8 cellular contexts compared by ENCODE assay signal in genomic region chr19:46856062-46857022, GRCh38. TPM values are rescaled to one million over a fixed set of nuclear protein-coding genes. Genes with fewer than 3 reads are reported as not detected.
DNase-seq lines count a peak whose midpoint lies in the region; ATAC-seq and TF ChIP-seq lines count a peak whose summit lies in the region.

No MANE protein-coding gene starts in this region.

- ATAC-seq in HG03066 (IDR thresholded peaks at IDR 0.05; ENCODE audit: low read depth, unreplicated experiment) = peak; percentile 48

- TF ChIP-seq CTCF in GM12873 (IDR thresholded peaks at IDR 0.05; ENCODE audit: insufficient read depth, low read depth, low read length, missing control alignments) (peak; percentile 77), kidney epithelial cell (IDR thresholded peaks at IDR 0.05; ENCODE audit: insufficient read depth, low read length, poor library complexity, severe bottlenecking) (peak; percentile 93)

- no peaks in the 10 kb centered on the region for H3K36me3 ChIP-seq in kidney epithelial cell (ENCODE audit: control insufficient read depth, insufficient read depth, low read length)

- peak overlapping the region; percentile 12 for H3K4me3 ChIP-seq in kidney epithelial cell (ENCODE audit: low read depth, low read length)

- H3K27me3 ChIP-seq in kidney epithelial cell (ENCODE audit: control insufficient read depth, insufficient read depth, low read length) = no peaks in the 10 kb centered on the region

- DNase-seq in NCI-H510A treated with DMSO at 0.1 percent for 48 hours (lab: John Stamatoyannopoulos, UW) (peak; percentile 96), cerebellum (ENCODE audit: low spot score) (peak; percentile 98), kidney epithelial cell (ENCODE audit: low read depth) (peak; percentile 77), NCI-H1105 (lab: John Stamatoyannopoulos, UW) (no peak)
- peak; percentile 85 to 88 for DNase-seq in activated CD4-positive, alpha-beta T cell treated with anti-CD3 and anti-CD28 coated beads for 24 hours (ENCODE audit: low read depth in 2 of 2)
- peak; percentile 87 to 90 for DNase-seq in stimulated activated CD4-positive, alpha-beta T cell treated with anti-CD3 and anti-CD28 coated beads, Interleukin-15, amount 100 ng/mL, for 48 hours (ENCODE audit: low read depth in 2 of 2)

RNA-seq across cellular contexts. Expression of gene ARHGAP35, which starts 4.5 kb away (rescaled TPM):
- total RNA-seq in cerebellum (79.0 TPM), kidney epithelial cell (30.9 and 31.6 TPM in 2 replicates)

RNA-seq across cellular contexts. Expression of gene AP2S1, which starts 5.7 kb away (rescaled TPM):
- total RNA-seq in cerebellum (33.0 TPM), kidney epithelial cell (157 and 198 TPM in 2 replicates)
